17 cellular contexts compared by ENCODE assay signal in the genomic region with DNA sequence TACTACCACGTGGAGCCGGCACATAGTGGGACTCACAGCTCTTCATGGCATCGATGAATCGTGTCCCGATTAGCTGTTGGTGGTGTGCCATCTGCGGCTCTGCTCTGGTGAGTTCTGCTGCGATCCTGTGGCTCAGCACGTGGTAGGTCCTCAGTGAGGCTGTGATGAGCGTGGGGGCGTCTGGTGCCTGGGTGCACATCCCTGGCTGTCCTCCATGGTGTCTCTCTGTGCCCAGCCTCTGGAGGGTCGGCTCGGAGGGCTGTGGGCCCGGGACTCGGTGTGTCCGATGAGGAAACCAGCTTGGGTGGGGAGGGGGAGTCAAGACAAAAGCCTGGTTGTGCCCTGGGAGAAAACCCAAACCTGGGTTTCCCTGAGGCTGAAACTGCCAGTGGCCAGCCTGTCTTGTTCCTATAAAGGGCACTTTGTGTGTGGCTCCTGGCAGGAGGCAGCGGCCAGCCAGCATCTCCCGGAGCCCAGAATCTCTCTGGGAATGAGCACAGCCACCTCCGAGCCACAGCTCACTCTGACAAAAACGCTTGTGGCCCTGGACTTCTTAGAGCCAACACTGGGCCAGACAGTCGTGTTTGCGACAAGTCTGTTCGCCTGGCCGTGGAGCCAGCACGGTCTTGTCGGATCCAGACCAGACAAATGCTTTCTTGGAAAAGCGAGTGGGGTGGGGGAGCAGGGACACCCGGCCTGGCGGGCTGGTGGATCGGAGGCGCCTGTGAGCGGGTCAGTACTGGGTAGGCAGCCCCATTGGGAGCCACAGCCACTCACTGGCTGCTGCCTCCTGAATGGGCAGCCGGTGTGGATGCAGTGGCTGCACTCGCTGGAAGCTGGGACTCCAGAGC. TPM values are rescaled to one million over a fixed set of nuclear protein-coding genes. Genes with fewer than 3 reads are reported as not detected.
DNase-seq lines count a peak whose midpoint lies in the region; ATAC-seq, FAIRE-seq and TF ChIP-seq lines count a peak whose summit lies in the region.
"Had no signal": no experiment of that assay in that cellular context is flagged by ENCODE, and none has a peak within 500 bp of the region (broad histone marks: within the 10 kb centered on the region; RNA-seq: fewer than 3 reads in every experiment).

No MANE protein-coding gene starts in this region.

- intact Hi-C loops in esophagus squamous epithelium (cut with DNase I) = no loop called here
- intact Hi-C loops in tibial artery (cut with DNase I; ENCODE audit: low total_unique reads) = no loop called here

- peaks cover 0 to 7% (median 0%) of the 10 kb centered on the region in 3 donors for H3K36me3 ChIP-seq in esophagus squamous epithelium
- no peaks in the 10 kb centered on the region for H3K36me3 ChIP-seq in tibial artery
- H3K36me3 ChIP-seq: right lobe of liver had no signal

- POLR2A ChIA-PET in RWPE1 (lab: Yijun Ruan, JAX; ENCODE audit: low non-redundant PET) = no interaction called here

- H3K27me3 ChIP-seq in esophagus squamous epithelium (no peaks in the 10 kb centered on the region), tibial artery (no peaks in the 10 kb centered on the region)
- H3K27me3 ChIP-seq: right lobe of liver had no signal

- CTCF ChIA-PET in RWPE1 (lab: Yijun Ruan, JAX) = interaction anchor here (0.7 kb wide), 1 partner anchor 167 kb away, joined by 3 read pairs; no protein-coding TSS in a partner anchor

- TF ChIP-seq CTCF in RWPE1 (conservative IDR thresholded peaks at IDR 0.05; ENCODE audit: low read depth) = no peak
- TF ChIP-seq CTCF in esophagus squamous epithelium (IDR thresholded peaks at IDR 0.05) = no peak
- TF ChIP-seq CTCF in tibial artery (IDR thresholded peaks at IDR 0.05) = no peak

- no peak for FAIRE-seq in GM12892 (lab: Jason Lieb, UNC)
- FAIRE-seq: bronchial epithelial cell, kidney had no signal

- ATAC-seq in HG02938 (IDR thresholded peaks at IDR 0.05; ENCODE audit: unreplicated experiment) (no peak), GM18520 (IDR thresholded peaks at IDR 0.05; ENCODE audit: unreplicated experiment) (no peak)
- ATAC-seq: right lobe of liver had no signal

- H3K4me1 ChIP-seq in esophagus squamous epithelium (peaks cover 53 to 100% (median 94%) of the 10 kb centered on the region in 3 donors), tibial artery (peaks cover 13 to 100% (median 96%) of the 10 kb centered on the region in 4 donors)
- H3K4me1 ChIP-seq: right lobe of liver had no signal

- H3K4me3 ChIP-seq in esophagus squamous epithelium (peak overlapping the region in 1 of 4 donors; percentile 18), tibial artery (peak overlapping the region in 1 of 2 donors; percentile 0)
- H3K4me3 ChIP-seq: GM23248, right lobe of liver had no signal

- DNase-seq in RWPE1 (ENCODE audit: low spot score) (no peak), esophagus squamous epithelium (lab: John Stamatoyannopoulos, UW) (no peak), nucleus accumbens (lab: John Stamatoyannopoulos, UW) (peak in 55 of 56 donors; percentile 18 to 87 (median 71)), tibial artery (no peak), T-helper 2 cell (no peak), GM12892 (ENCODE audit: insufficient read length) (no peak)
- DNase-seq: activated naive CD4-positive, alpha-beta T cell treated with Interleukin-2 at 50 U/mL for 16 hours; KBM-7; kidney; NCI-H1417 treated with DMSO at 0.1 percent for 48 hours; NCI-H226; right lobe of liver; stimulated activated CD4-positive, alpha-beta T cell treated with anti-CD3 and anti-CD28 coated beads, Interleukin-4, amount 100 ng/mL, for 24 hours had no signal

- H3K27ac ChIP-seq in RWPE1 (peak overlapping the region; percentile 18), esophagus squamous epithelium (peak overlapping the region; percentile 29 to 88 (median 85)), tibial artery (peak overlapping the region; percentile 81 to 89)
- H3K27ac ChIP-seq: GM23248, right lobe of liver had no signal

- WGBS in esophagus squamous epithelium, 2 donors = 60 to 67% methylated on average over 4 to 19 of the region's 33 CpGs

- TF ChIP-seq POLR2A in esophagus squamous epithelium (IDR thresholded peaks at IDR 0.05) = no peak
- no peak for TF ChIP-seq POLR2A in GM12892 (IDR thresholded peaks at IDR 0.05; ENCODE audit: low read depth, low read length)

- H3K9me3 ChIP-seq in esophagus squamous epithelium (no peaks in the 10 kb centered on the region), tibial artery (no peaks in the 10 kb centered on the region)
- H3K9me3 ChIP-seq: right lobe of liver had no signal

RNA-seq across cellular contexts. Expression of gene SPSB1, which starts 31.8 kb away (rescaled TPM):
- total RNA-seq in esophagus squamous epithelium = 10 to 100 TPM; 15.2 to 35.5 (median 25.2) TPM
- polyA plus RNA-seq in GM12892 (2012; ENCODE audit: missing spikeins) = 3.8 TPM

Comparison
In these comparisons a context has a peak if more than half of its experiments do, and no peak if none do; other contexts are left out.
1. DNase-seq: peak in nucleus accumbens (55 of 56); none in RWPE1 (single experiment), esophagus squamous epithelium (single experiment), tibial artery (0 of 2), T-helper 2 cell (0 of 5) and GM12892 (single experiment).
2. H3K27ac ChIP-seq: peak in every context shown above with its lines; median percentile 85 in esophagus squamous epithelium; 85 in tibial artery; 18 in RWPE1.